20 cellular contexts compared by ENCODE assay signal in genomic region chr20:48864738-48865318, GRCh38. TPM values are rescaled to one million over a fixed set of nuclear protein-coding genes. Genes with fewer than 3 reads are reported as not detected.
DNase-seq lines count a peak whose midpoint lies in the region; ATAC-seq, FAIRE-seq and TF ChIP-seq lines count a peak whose summit lies in the region.
"Had no signal": no experiment of that assay in that cellular context is flagged by ENCODE, and none has a peak within 500 bp of the region (broad histone marks: within the 10 kb centered on the region; RNA-seq: fewer than 3 reads in every experiment).

No MANE protein-coding gene starts in this region.

- H3K4me3 ChIP-seq in A549, result no peak overlapping the region
- H3K4me3 ChIP-seq in RWPE2 (ENCODE audit: severe bottlenecking), result no peak overlapping the region
- no peak overlapping the region for H3K4me3 ChIP-seq in neural progenitor cell
- H3K4me3 ChIP-seq: SK-N-MC had no signal

- H3K27ac ChIP-seq in A549, result peak overlapping the region; percentile 58 to 64; a peak in 5 of 6 replicates
- H3K27ac ChIP-seq in RWPE2 (ENCODE audit: poor library complexity, severe bottlenecking), result no peak overlapping the region
- H3K27ac ChIP-seq in neural progenitor cell, result no peak overlapping the region
- H3K27ac ChIP-seq: 22Rv1, SK-N-MC had no signal

- peak overlapping the region; percentile 45 for H3K4me3 Mint-ChIP-seq in neural progenitor cell

- H4K20me1 ChIP-seq in neural progenitor cell (ENCODE audit: low read depth), result no peaks in the 10 kb centered on the region

- TF ChIP-seq CTCF in A549 (IDR thresholded peaks at IDR 0.05) (no peak), RWPE2 (IDR thresholded peaks at IDR 0.05; ENCODE audit: poor library complexity, severe bottlenecking) (no peak), neural progenitor cell (IDR thresholded peaks at IDR 0.05) (no peak)

- H3K36me3 ChIP-seq in RWPE2 (ENCODE audit: low read depth) (no peaks in the 10 kb centered on the region), neural progenitor cell (no peaks in the 10 kb centered on the region)

- WGBS in A549 (ENCODE audit: missing lambda C conversion rate), result 68% methylated on average over 5 of the region's 5 CpGs

- DNase-seq in A549 (ENCODE audit: low read depth in 1 of 2, low spot score in 1 of 2), result no peak
- no peak for DNase-seq in HTR-8/SVneo (ENCODE audit: insufficient read length, low spot score)
- DNase-seq in RWPE2 (ENCODE audit: low spot score), result no peak
- DNase-seq in neural progenitor cell (ENCODE audit: low spot score), result no peak
- DNase-seq in NCI-H748 treated with DMSO at 0.1 percent for 48 hours (lab: John Stamatoyannopoulos, UW), result no peak
- no peak for DNase-seq in NCI-H2029 (lab: John Stamatoyannopoulos, UW)
- DNase-seq in NCI-H2171 treated with DMSO at 0.1 percent for 48 hours (lab: John Stamatoyannopoulos, UW), result no peak
- DNase-seq: C1 segment of cervical spinal cord, DMS 273 treated with DMSO at 0.1 percent for 48 hours, GDM1, H7, Kasumi-1, MM.1S, NCI-H1105 treated with DMSO at 0.1 percent for 48 hours, NCI-H187, NCI-H526 treated with DMSO at 0.1 percent for 48 hours, Right ventricle myocardium superior had no signal

- TF ChIP-seq EP300 in A549 (IDR thresholded peaks at IDR 0.05), result no peak

- POLR2A ChIA-PET in A549 (lab: Yijun Ruan, JAX), result no interaction called here

- no peak overlapping the region for H2AFZ ChIP-seq in neural progenitor cell (replicated peaks)

- peaks cover 12% of the 10 kb centered on the region for H3K4me1 Mint-ChIP-seq in neural progenitor cell

- H3F3A ChIP-seq in neural progenitor cell (ENCODE audit: low read depth), result no peaks in the 10 kb centered on the region

- peak overlapping the region; percentile 39 for H3K27ac Mint-ChIP-seq in neural progenitor cell

- H3K4me1 ChIP-seq in A549 (peaks cover 26% of the 10 kb centered on the region), RWPE2 (ENCODE audit: insufficient read depth, poor library complexity, severe bottlenecking) (no peaks in the 10 kb centered on the region), neural progenitor cell (peaks cover 5% of the 10 kb centered on the region)

- H3K4me2 ChIP-seq in A549, result peak overlapping the region; percentile 52
- H3K4me2 ChIP-seq in neural progenitor cell, result no peak overlapping the region

- CTCF ChIA-PET in A549 (lab: Yijun Ruan, JAX), result interaction anchor here (0.8 to 2.6 kb wide), 4 partner anchors 40 to 209 kb away, joined by 3 to 8 read pairs (median 4); no protein-coding TSS in a partner anchor

- no peaks in the 10 kb centered on the region for H3K9me3 ChIP-seq in A549
- H3K9me3 ChIP-seq in RWPE2 (ENCODE audit: severe bottlenecking), result no peaks in the 10 kb centered on the region
- H3K9me3 ChIP-seq in neural progenitor cell (ENCODE audit: low read depth), result no peaks in the 10 kb centered on the region

- H3K27me3 Mint-ChIP-seq in neural progenitor cell (ENCODE audit: insufficient read depth, low read depth), result peaks cover 10% of the 10 kb centered on the region

- TF ChIP-seq RAD21 in A549 (conservative IDR thresholded peaks at IDR 0.05 in 1 of 2, IDR thresholded peaks at IDR 0.05 in 1 of 2), result no peak

- no peaks in the 10 kb centered on the region for H3K36me3 Mint-ChIP-seq in neural progenitor cell

- H3K9me3 Mint-ChIP-seq in neural progenitor cell, result no peaks in the 10 kb centered on the region

- H3K27me3 ChIP-seq in RWPE2 (ENCODE audit: insufficient read depth, poor library complexity, severe bottlenecking), result no peaks in the 10 kb centered on the region
- H3K27me3 ChIP-seq in neural progenitor cell, result no peaks in the 10 kb centered on the region

- H3K9ac ChIP-seq in neural progenitor cell, result no peak overlapping the region

- FAIRE-seq in A549 (lab: Jason Lieb, UNC) (no peak), HTR-8/SVneo (lab: Jason Lieb, UNC) (peak; percentile 76)

- TF ChIP-seq POLR2A in A549 (IDR thresholded peaks at IDR 0.05; ENCODE audit: low read length), result no peak
- TF ChIP-seq POLR2A in GM18505 (IDR thresholded peaks at IDR 0.05; ENCODE audit: borderline replicate concordance, extremely low read depth, insufficient read depth, insufficient read length), result no peak

- H3K79me2 ChIP-seq in neural progenitor cell (ENCODE audit: low read depth), result no peaks in the 10 kb centered on the region

- peak; percentile 64 to 69; a peak in 3 of 6 replicates for ATAC-seq in A549
- peak; percentile 19; the same call in 1 of the 3 replicates for ATAC-seq in RWPE2 (ENCODE audit: low read depth)
- no peak for ATAC-seq in GM18505 (IDR thresholded peaks at IDR 0.05; ENCODE audit: unreplicated experiment)

TF ChIP-seq in A549, 52 proteins besides CTCF, POLR2A, EP300 and RAD21:
- TF ChIP-seq REST (IDR thresholded peaks at IDR 0.05), result no peak
- no peak for TF ChIP-seq TP53 (CRISPR knock-in tag; IDR thresholded peaks at IDR 0.05)
- TF ChIP-seq RCOR1 (IDR thresholded peaks at IDR 0.05; ENCODE audit: low read depth, low read length), result no peak
- TF ChIP-seq HOXA7 (CRISPR knock-in tag; IDR thresholded peaks at IDR 0.05), result no peak
- TF ChIP-seq EHMT2 (IDR thresholded peaks at IDR 0.05; ENCODE audit: low read depth), result no peak
- no peak for TF ChIP-seq KDM5A (IDR thresholded peaks at IDR 0.05)
- no peak for TF ChIP-seq NPAS2 (CRISPR knock-in tag; IDR thresholded peaks at IDR 0.05; ENCODE audit: borderline replicate concordance)

RNA-seq across cellular contexts. Expression of gene PREX1, which starts 37.0 kb away (rescaled TPM):
- 3.6 and 4.3 TPM in 2 replicates for polyA plus RNA-seq in A549 (2011; rRNA removed)
- 9.7 and 13.2 TPM in 2 replicates for polyA plus RNA-seq in A549 (2012; cell fraction: cytosol; rRNA removed)
- polyA plus RNA-seq in A549 (2012; cell fraction: nucleus; rRNA removed), result 19.4 and 21.9 TPM in 2 replicates
- polyA plus RNA-seq in A549 (2017; fragmentation: RNase III; extraction: RNeasy Plus Mini Kit Qiagen cat#74134 plus additional on column Dnase treatment), result 4.2 to 5.2 TPM (median 5.0 TPM) in 3 replicates
- polyA minus RNA-seq in A549 (2011; rRNA and poly(A)+ RNA removed), result 5.0 and 5.5 TPM in 2 replicates
- total RNA-seq in neural progenitor cell (ENCODE audit: low replicate concordance), result 4.5 and 13.4 TPM in 2 replicates

RNA-seq across cellular contexts. Expression of gene ARFGEF2, which starts 56.7 kb away (rescaled TPM):
- polyA plus RNA-seq in A549 (2011; rRNA removed) (24.3 and 27.8 TPM in 2 replicates), A549 (2017; fragmentation: RNase III; extraction: RNeasy Plus Mini Kit Qiagen cat#74134 plus additional on column Dnase treatment) (11.9 to 13.6 TPM (median 12.3 TPM) in 3 replicates)
- polyA plus RNA-seq in A549 (2012; cell fraction: cytosol; rRNA removed), result 5.5 and 7.3 TPM in 2 replicates
- 6.3 and 9.9 TPM in 2 replicates for polyA plus RNA-seq in A549 (2012; cell fraction: nucleus; rRNA removed)
- 46.3 and 49.3 TPM in 2 replicates for polyA minus RNA-seq in A549 (2011; rRNA and poly(A)+ RNA removed)
- 13.9 and 16.6 TPM in 2 replicates for total RNA-seq in neural progenitor cell (ENCODE audit: low replicate concordance)

Comparison
In these comparisons a context has a peak if more than half of its experiments do, and no peak if none do; other contexts are left out.
1. H3K27ac ChIP-seq: peak in A549 (2 of 2); none in RWPE2 (single experiment) and neural progenitor cell (single experiment).